16 cellular contexts compared by ENCODE assay signal in the genomic region with DNA sequence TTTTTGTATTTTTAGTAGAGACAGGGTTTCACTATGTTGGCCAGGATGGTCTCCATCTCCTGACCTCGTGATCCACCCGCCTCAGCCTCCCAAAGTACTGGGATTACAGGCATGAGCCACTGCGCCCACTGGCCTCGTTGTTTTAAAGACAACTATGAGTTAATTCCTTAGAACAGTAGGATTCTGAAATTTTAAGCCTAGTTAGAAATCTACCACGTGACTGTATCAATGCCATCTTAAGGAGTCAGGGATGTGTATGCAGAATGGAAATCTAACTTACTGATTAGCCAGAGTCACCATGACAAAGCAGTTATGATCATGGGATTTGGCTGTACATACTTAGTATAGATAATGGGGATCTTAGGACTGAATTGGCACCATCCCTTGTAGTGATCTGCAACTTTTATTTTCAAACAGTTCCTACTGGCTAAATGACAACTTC. TPM values are rescaled to one million over a fixed set of nuclear protein-coding genes. Genes with fewer than 3 reads are reported as not detected.
DNase-seq lines count a peak whose midpoint lies in the region; ATAC-seq and TF ChIP-seq lines count a peak whose summit lies in the region.
"Had no signal": no experiment of that assay in that cellular context is flagged by ENCODE, and none has a peak within 500 bp of the region (broad histone marks: within the 10 kb centered on the region; RNA-seq: fewer than 3 reads in every experiment).

No MANE protein-coding gene starts in this region.

- no peaks in the 10 kb centered on the region for H4K20me1 ChIP-seq in MM.1S (ENCODE audit: insufficient read depth, low read length)

- peaks cover 11% of the 10 kb centered on the region for H3K4me1 ChIP-seq in MM.1S (ENCODE audit: low read length)

- no peak overlapping the region for H2AFZ ChIP-seq in MM.1S (ENCODE audit: low read length)

- H3K27me3 ChIP-seq in dorsolateral prefrontal cortex (no peaks in the 10 kb centered on the region), MM.1S (replicated peaks; ENCODE audit: insufficient read depth, low read length) (no peaks in the 10 kb centered on the region)

- H3K4me3 ChIP-seq in fibroblast of pulmonary artery (replicated peaks; ENCODE audit: low read depth, low read length): no peak overlapping the region
- H3K4me3 ChIP-seq in dorsolateral prefrontal cortex: no peak overlapping the region
- H3K4me3 ChIP-seq in MM.1S (ENCODE audit: low read length): no peak overlapping the region

- H3F3A ChIP-seq in MM.1S (ENCODE audit: insufficient read depth, low read length): no peaks in the 10 kb centered on the region

- CTCF ChIA-PET in activated naive CD4-positive, alpha-beta T cell treated with anti-CD3 and anti-CD28 coated beads for 36 hours (lab: Charles Lee): interaction anchor here (0.5 to 0.6 kb wide), 2 partner anchors 84 to 310 kb away, joined by 3 read pairs; no protein-coding TSS in a partner anchor

- no peak for ATAC-seq in activated naive CD4-positive, alpha-beta T cell treated with anti-CD3 and anti-CD28 coated beads, Interleukin-2, amount 50 U/mL, for 72 hours
- no peak for ATAC-seq in T-helper 17 cell
- ATAC-seq in stimulated activated effector memory CD8-positive, alpha-beta T cell treated with anti-CD3 and anti-CD28 coated beads, Interleukin-12 subunit alpha, Interleukin-12 subunit beta, amount 100 ng/mL, for 72 hours: no peak
- ATAC-seq: esophagus mucosa, left lobe of liver had no signal

- H3K79me2 ChIP-seq in MM.1S (ENCODE audit: low read length): peaks cover 59% of the 10 kb centered on the region

- H3K27ac Mint-ChIP-seq in activated naive CD4-positive, alpha-beta T cell treated with anti-CD3 and anti-CD28 coated beads, Interleukin-2, amount 50 U/mL, for 72 hours: peak overlapping the region; percentile 31 to 78
- no peak overlapping the region for H3K27ac Mint-ChIP-seq in activated naive CD4-positive, alpha-beta T cell treated with anti-CD3 and anti-CD28 coated beads for 36 hours
- H3K27ac Mint-ChIP-seq in T-helper 17 cell: no peak overlapping the region
- H3K27ac Mint-ChIP-seq in stimulated activated effector memory CD8-positive, alpha-beta T cell treated with anti-CD3 and anti-CD28 coated beads, Interleukin-12 subunit alpha, Interleukin-12 subunit beta, amount 100 ng/mL, for 72 hours: peak overlapping the region; percentile 6

- H3K4me1 Mint-ChIP-seq in activated naive CD4-positive, alpha-beta T cell treated with anti-CD3 and anti-CD28 coated beads for 36 hours (ENCODE audit: low read depth): peaks cover 32% of the 10 kb centered on the region
- peaks cover 19% of the 10 kb centered on the region for H3K4me1 Mint-ChIP-seq in T-helper 17 cell
- peaks cover 29% of the 10 kb centered on the region for H3K4me1 Mint-ChIP-seq in stimulated activated effector memory CD8-positive, alpha-beta T cell treated with anti-CD3 and anti-CD28 coated beads, Interleukin-12 subunit alpha, Interleukin-12 subunit beta, amount 100 ng/mL, for 72 hours

- H3K9me3 ChIP-seq in T-helper 17 cell (ENCODE audit: control insufficient read depth, low read length, poor library complexity, severe bottlenecking) (no peaks in the 10 kb centered on the region), MM.1S (replicated peaks; ENCODE audit: insufficient read depth, low read length) (no peaks in the 10 kb centered on the region)
- H3K9me3 ChIP-seq: Caco-2 had no signal

- H3K27me3 Mint-ChIP-seq in activated naive CD4-positive, alpha-beta T cell treated with anti-CD3 and anti-CD28 coated beads for 36 hours (ENCODE audit: low read depth): no peaks in the 10 kb centered on the region
- no peaks in the 10 kb centered on the region for H3K27me3 Mint-ChIP-seq in T-helper 17 cell

- no peaks in the 10 kb centered on the region for H3K9me2 ChIP-seq in MM.1S (replicated peaks; ENCODE audit: insufficient read depth, low read length)

- no peak for DNase-seq in activated naive CD4-positive, alpha-beta T cell treated with anti-CD3 and anti-CD28 coated beads, Interleukin-2, amount 50 U/mL, for 72 hours (ENCODE audit: low spot score in 2 of 2)
- no peak for DNase-seq in activated naive CD4-positive, alpha-beta T cell treated with anti-CD3 and anti-CD28 coated beads for 36 hours
- DNase-seq in T-helper 17 cell (no peak), fibroblast of pulmonary artery (ENCODE audit: low read depth) (peak; percentile 44), dorsolateral prefrontal cortex (no peak), MM.1S (no peak), DMS53 (lab: John Stamatoyannopoulos, UW) (no peak)
- DNase-seq in stimulated activated effector memory CD8-positive, alpha-beta T cell treated with anti-CD3 and anti-CD28 coated beads, Interleukin-12 subunit alpha, Interleukin-12 subunit beta, amount 100 ng/mL, for 72 hours (ENCODE audit: low spot score in 2 of 2): no peak
- DNase-seq: activated CD4-positive, alpha-beta T cell treated with anti-CD3 and anti-CD28 coated beads for 48 hours; aorta; Caco-2; cortex of kidney; MV-4-11 had no signal

- H3K4me2 ChIP-seq in MM.1S (ENCODE audit: low read depth, low read length): no peak overlapping the region

- H3K4me3 Mint-ChIP-seq in activated naive CD4-positive, alpha-beta T cell treated with anti-CD3 and anti-CD28 coated beads for 36 hours: no peak overlapping the region
- H3K4me3 Mint-ChIP-seq in T-helper 17 cell: peak overlapping the region; percentile 55
- H3K4me3 Mint-ChIP-seq in stimulated activated effector memory CD8-positive, alpha-beta T cell treated with anti-CD3 and anti-CD28 coated beads, Interleukin-12 subunit alpha, Interleukin-12 subunit beta, amount 100 ng/mL, for 72 hours: no peak overlapping the region

- no peak overlapping the region for H3K9ac ChIP-seq in MM.1S (ENCODE audit: low read length)

- no peaks in the 10 kb centered on the region for H3K9me3 Mint-ChIP-seq in activated naive CD4-positive, alpha-beta T cell treated with anti-CD3 and anti-CD28 coated beads, Interleukin-2, amount 50 U/mL, for 72 hours
- no peaks in the 10 kb centered on the region for H3K9me3 Mint-ChIP-seq in activated naive CD4-positive, alpha-beta T cell treated with anti-CD3 and anti-CD28 coated beads for 36 hours
- H3K9me3 Mint-ChIP-seq in stimulated activated effector memory CD8-positive, alpha-beta T cell treated with anti-CD3 and anti-CD28 coated beads, Interleukin-12 subunit alpha, Interleukin-12 subunit beta, amount 100 ng/mL, for 72 hours: no peaks in the 10 kb centered on the region

- no peaks in the 10 kb centered on the region for H3K36me3 ChIP-seq in MM.1S (replicated peaks; ENCODE audit: insufficient read depth, low read length)

- H3K36me3 Mint-ChIP-seq in activated naive CD4-positive, alpha-beta T cell treated with anti-CD3 and anti-CD28 coated beads, Interleukin-2, amount 50 U/mL, for 72 hours: peaks cover 6 to 13% of the 10 kb centered on the region in 2 donors
- peaks cover 11% of the 10 kb centered on the region for H3K36me3 Mint-ChIP-seq in activated naive CD4-positive, alpha-beta T cell treated with anti-CD3 and anti-CD28 coated beads for 36 hours (ENCODE audit: low read depth)
- peaks cover 3% of the 10 kb centered on the region for H3K36me3 Mint-ChIP-seq in T-helper 17 cell (ENCODE audit: low read depth)
- peaks cover 42% of the 10 kb centered on the region for H3K36me3 Mint-ChIP-seq in stimulated activated effector memory CD8-positive, alpha-beta T cell treated with anti-CD3 and anti-CD28 coated beads, Interleukin-12 subunit alpha, Interleukin-12 subunit beta, amount 100 ng/mL, for 72 hours

- TF ChIP-seq CTCF in fibroblast of pulmonary artery (IDR thresholded peaks at IDR 0.05; ENCODE audit: low read length, missing control alignments): no peak
- TF ChIP-seq CTCF in dorsolateral prefrontal cortex (IDR thresholded peaks at IDR 0.05 in 54 of 56, conservative IDR thresholded peaks at IDR 0.05 in 2 of 56; ENCODE audit: low read depth in 1 of 56, partially characterized antibody in 56 of 56): no peak
- TF ChIP-seq CTCF in MM.1S (IDR thresholded peaks at IDR 0.05; ENCODE audit: low read length): no peak

- intact Hi-C loops in activated naive CD4-positive, alpha-beta T cell treated with anti-CD3 and anti-CD28 coated beads for 36 hours (cut with micrococcal nuclease): loop anchor here (5.0 kb wide), 1 partner anchor 243 kb away; a partner anchor contains a TSS
- intact Hi-C loops in dorsolateral prefrontal cortex (cut with DNase I): no loop called here

- H3K27ac ChIP-seq in dorsolateral prefrontal cortex (no peak overlapping the region), MM.1S (ENCODE audit: low read length) (no peak overlapping the region)

RNA-seq across cellular contexts. Expression of a gene that starts 2.8 kb away (rescaled TPM):
- total RNA-seq in activated naive CD4-positive, alpha-beta T cell treated with anti-CD3 and anti-CD28 coated beads, Interleukin-2, amount 50 U/mL, for 72 hours: 10 to 100 TPM; 38.7 to 97.5 TPM
- total RNA-seq in activated naive CD4-positive, alpha-beta T cell treated with anti-CD3 and anti-CD28 coated beads for 36 hours: 10 to 100 TPM; 49.0 to 57.0 TPM
- total RNA-seq in T-helper 17 cell (10 to 100 TPM; 16.3 to 20.4 TPM), dorsolateral prefrontal cortex (10 to 100 TPM; 16.6 to 44.9 (median 27.3) TPM)

RNA-seq across cellular contexts. Expression of a gene that starts 28.8 kb away (rescaled TPM):
- under 1 TPM in 1 of 2 donors, not detected in 1; 0.07 TPM for total RNA-seq in activated naive CD4-positive, alpha-beta T cell treated with anti-CD3 and anti-CD28 coated beads, Interleukin-2, amount 50 U/mL, for 72 hours
- not detected for total RNA-seq in activated naive CD4-positive, alpha-beta T cell treated with anti-CD3 and anti-CD28 coated beads for 36 hours
- total RNA-seq in T-helper 17 cell (under 1 TPM; 0.22 to 0.29 TPM), dorsolateral prefrontal cortex (100 to 1,000 TPM in 5 of 120 experiments, 10 to 100 TPM in 64, 1 to 10 TPM in 51; 1.1 to 367 (median 13.0) TPM)
- total RNA-seq: Caco-2; T-helper 1 cell treated with Interleukin-12 subunit alpha and Interleukin-12 subunit beta and Interleukin-4 antibody, amounts not matched to agents 30 ng/mL and 1 ng/mL, for 36 hours had no signal

Comparison
In these comparisons a context has a peak if more than half of its experiments do, and no peak if none do; other contexts are left out.
1. H3K27ac Mint-ChIP-seq: peak in activated naive CD4-positive, alpha-beta T cell treated with anti-CD3 and anti-CD28 coated beads, Interleukin-2, amount 50 U/mL, for 72 hours (2 of 2) and stimulated activated effector memory CD8-positive, alpha-beta T cell treated with anti-CD3 and anti-CD28 coated beads, Interleukin-12 subunit alpha, Interleukin-12 subunit beta, amount 100 ng/mL, for 72 hours (single experiment); none in activated naive CD4-positive, alpha-beta T cell treated with anti-CD3 and anti-CD28 coated beads for 36 hours (single experiment) and T-helper 17 cell (single experiment).